10 cellular contexts compared by ENCODE assay signal in the genomic region with DNA sequence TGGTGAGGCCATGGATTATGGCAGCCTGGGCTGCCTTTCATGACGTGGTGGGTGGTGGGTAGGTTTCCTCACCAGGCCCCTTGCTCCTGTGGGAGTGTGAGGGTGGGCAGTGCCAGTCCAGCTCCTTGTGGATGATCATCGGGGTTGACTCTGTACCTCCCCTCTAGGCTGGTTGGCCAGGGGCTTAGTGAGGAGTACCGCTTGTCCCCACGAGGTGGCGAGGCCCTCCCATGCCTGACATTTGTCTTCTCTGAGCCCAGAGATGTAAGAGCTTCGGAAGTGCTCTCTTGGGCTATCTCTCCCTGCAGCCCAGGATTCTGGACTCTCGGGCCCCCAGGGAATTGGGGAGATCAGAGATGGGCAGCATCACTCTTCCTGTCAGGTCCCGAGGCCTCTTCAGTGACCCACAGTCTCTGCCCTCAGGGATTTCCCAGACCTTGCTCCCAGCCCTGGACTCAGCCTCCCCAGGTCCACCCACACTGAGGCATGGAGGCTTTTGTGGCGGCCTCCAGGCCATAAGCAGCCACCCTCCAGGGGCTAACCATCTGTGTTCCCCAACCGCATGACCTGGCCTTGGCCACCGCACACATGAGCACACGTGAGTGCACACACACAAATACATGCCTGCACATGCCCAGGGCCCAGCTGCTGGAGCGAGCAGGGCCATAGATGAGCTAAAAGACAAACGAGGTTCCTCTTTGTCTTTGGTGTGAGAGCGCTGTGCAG. TPM values are rescaled to one million over a fixed set of nuclear protein-coding genes. Genes with fewer than 3 reads are reported as not detected.
A peak's percentile ranks its signal among the peaks of the same experiment; 100 is the strongest.
DNase-seq lines count a peak whose midpoint lies in the region; ATAC-seq and TF ChIP-seq lines count a peak whose summit lies in the region.
"Had no signal": no experiment of that assay in that cellular context is flagged by ENCODE, and none has a peak within 500 bp of the region (broad histone marks: within the 10 kb centered on the region; RNA-seq: fewer than 3 reads in every experiment).

No MANE protein-coding gene starts in this region.

- peaks cover 12% of the 10 kb centered on the region for H3K27me3 ChIP-seq in BJ (ENCODE audit: control insufficient read depth, insufficient read depth, low read length)
- no peaks in the 10 kb centered on the region for H3K27me3 ChIP-seq in foreskin keratinocyte
- H3K27me3 ChIP-seq in psoas muscle (ENCODE audit: insufficient read depth in 3 of 3, low read length in 2 of 3), result peaks cover 0 to 25% (median 4%) of the 10 kb centered on the region in 3 donors
- H3K27me3 ChIP-seq: ovary had no signal

- no peak for TF ChIP-seq POLR2A in GM18505 (IDR thresholded peaks at IDR 0.05; ENCODE audit: borderline replicate concordance, extremely low read depth, insufficient read depth, insufficient read length)

- TF ChIP-seq CTCF in BJ (IDR thresholded peaks at IDR 0.05; ENCODE audit: insufficient read depth, low read depth, low read length) (peak; percentile 85), foreskin keratinocyte (conservative IDR thresholded peaks at IDR 0.05) (peak; percentile 80), psoas muscle (IDR thresholded peaks at IDR 0.05) (peak; percentile 45)
- peak; percentile 21 for TF ChIP-seq CTCF in activated CD8-positive, alpha-beta T cell treated with anti-CD3 and anti-CD28 coated beads for 36 hours (IDR thresholded peaks at IDR 0.05)

- WGBS in psoas muscle, 3 donors, result 48 to 58% (median 56%) methylated on average over 15 of the region's 15 CpGs

- H3K27ac Mint-ChIP-seq in activated CD8-positive, alpha-beta T cell treated with anti-CD3 and anti-CD28 coated beads for 36 hours, result no peak overlapping the region

- ATAC-seq in GM18505 (IDR thresholded peaks at IDR 0.05; ENCODE audit: unreplicated experiment) (peak; percentile 59), HG02852 (IDR thresholded peaks at IDR 0.05; ENCODE audit: unreplicated experiment) (peak; percentile 69), foreskin keratinocyte (peak; percentile 55), psoas muscle (peak in 3 of 4 donors; percentile 43 to 69 (median 48))
- peak; percentile 90 for ATAC-seq in activated CD8-positive, alpha-beta T cell treated with anti-CD3 and anti-CD28 coated beads for 36 hours

- no peak for DNase-seq in BJ (ENCODE audit: low read depth)
- DNase-seq in NCI-H1694 treated with DMSO at 0.1 percent for 48 hours (lab: John Stamatoyannopoulos, UW), result peak; percentile 82
- DNase-seq in activated CD8-positive, alpha-beta T cell treated with anti-CD3 and anti-CD28 coated beads for 36 hours, result peak; percentile 74
- DNase-seq in foreskin keratinocyte, result peak in 1 of 2 donors; percentile 50
- no peak for DNase-seq in psoas muscle
- no peak for DNase-seq in central memory CD4-positive, alpha-beta T cell

- intact Hi-C loops in activated CD8-positive, alpha-beta T cell treated with anti-CD3 and anti-CD28 coated beads for 36 hours (cut with micrococcal nuclease), result loop anchor here (2.0 to 5.0 kb wide), 2 partner anchors 79 to 269 kb away; no protein-coding TSS in a partner anchor
- intact Hi-C loops in psoas muscle (cut with DNase I), result loop anchor here (5.0 to 10.0 kb wide), 3 partner anchors 79 to 281 kb away; no protein-coding TSS in a partner anchor

- no peaks in the 10 kb centered on the region for H3K9me3 Mint-ChIP-seq in activated CD8-positive, alpha-beta T cell treated with anti-CD3 and anti-CD28 coated beads for 36 hours

- peaks cover 9% of the 10 kb centered on the region for H3K36me3 Mint-ChIP-seq in activated CD8-positive, alpha-beta T cell treated with anti-CD3 and anti-CD28 coated beads for 36 hours (ENCODE audit: low read depth)

- H3K36me3 ChIP-seq in BJ (ENCODE audit: control insufficient read depth, insufficient read depth, low read length), result no peaks in the 10 kb centered on the region
- peaks cover 0 to 17% of the 10 kb centered on the region in 2 donors for H3K36me3 ChIP-seq in psoas muscle (ENCODE audit: insufficient read depth in 1 of 2, low read depth in 1 of 2)
- H3K36me3 ChIP-seq: ovary had no signal

- POLR2A ChIA-PET in BJ (lab: Charles Lee), result no interaction called here
- POLR2A ChIA-PET in activated CD8-positive, alpha-beta T cell treated with anti-CD3 and anti-CD28 coated beads for 36 hours (lab: Charles Lee), result interaction anchor here (1.2 to 1.3 kb wide), 2 partner anchors 29 to 80 kb away, joined by 3 read pairs; no protein-coding TSS in a partner anchor

- H3K27me3 Mint-ChIP-seq in activated CD8-positive, alpha-beta T cell treated with anti-CD3 and anti-CD28 coated beads for 36 hours, result peaks cover 39% of the 10 kb centered on the region

- H3K4me3 ChIP-seq in BJ (ENCODE audit: low read depth, low read length) (no peak overlapping the region), psoas muscle (no peak overlapping the region)
- H3K4me3 ChIP-seq: ovary had no signal

- peaks cover 26% of the 10 kb centered on the region for H3K4me1 ChIP-seq in foreskin keratinocyte
- H3K4me1 ChIP-seq in psoas muscle, result peaks cover 10% of the 10 kb centered on the region

- H3K4me1 Mint-ChIP-seq in activated CD8-positive, alpha-beta T cell treated with anti-CD3 and anti-CD28 coated beads for 36 hours (ENCODE audit: low read depth), result peaks cover 2% of the 10 kb centered on the region

- no peaks in the 10 kb centered on the region for H3K9me3 ChIP-seq in psoas muscle
- H3K9me3 ChIP-seq: ovary had no signal

- H3K27ac ChIP-seq in foreskin keratinocyte (no peak overlapping the region), psoas muscle (no peak overlapping the region)
- H3K27ac ChIP-seq: ovary had no signal

- CTCF ChIA-PET in BJ (lab: Yijun Ruan, JAX), result interaction anchor here (0.6 to 8.6 kb wide), 46 partner anchors 9 to 323 kb away, joined by 3 to 144 read pairs (median 5); a partner anchor contains a TSS
- CTCF ChIA-PET in activated CD8-positive, alpha-beta T cell treated with anti-CD3 and anti-CD28 coated beads for 36 hours (lab: Charles Lee), result interaction anchor here (0.8 to 5.0 kb wide), 36 partner anchors 9 to 319 kb away, joined by 3 to 96 read pairs (median 8); a partner anchor contains a TSS

- no peak overlapping the region for H3K4me3 Mint-ChIP-seq in activated CD8-positive, alpha-beta T cell treated with anti-CD3 and anti-CD28 coated beads for 36 hours

RNA-seq across cellular contexts. Expression of a gene that starts 6.5 kb away (rescaled TPM):
- polyA plus RNA-seq in BJ (2011; rRNA removed), result 14.9 and 22.9 TPM in 2 replicates
- 4.9 and 5.8 TPM in 2 replicates for polyA minus RNA-seq in BJ (2011; rRNA and poly(A)+ RNA removed)
- total RNA-seq in activated CD8-positive, alpha-beta T cell treated with anti-CD3 and anti-CD28 coated beads for 36 hours, result 1 to 10 TPM; 7.8 to 9.4 TPM
- 28.2 and 29.0 TPM in 2 replicates for total RNA-seq in foreskin keratinocyte
- 34.4 and 36.1 TPM in 2 replicates for polyA plus RNA-seq in foreskin keratinocyte
- total RNA-seq in psoas muscle, result 10 to 100 TPM; 23.3 to 34.0 (median 29.1) TPM
- polyA plus RNA-seq in psoas muscle, result 10 to 100 TPM; 19.1 to 46.0 (median 39.1) TPM

RNA-seq across cellular contexts. Expression of a gene that starts 23.6 kb away (rescaled TPM):
- not detected in 2 replicates for polyA plus RNA-seq in BJ (2011; rRNA removed)
- polyA minus RNA-seq in BJ (2011; rRNA and poly(A)+ RNA removed), result not detected in 2 replicates
- total RNA-seq in activated CD8-positive, alpha-beta T cell treated with anti-CD3 and anti-CD28 coated beads for 36 hours, result not detected
- not detected in 2 replicates for total RNA-seq in foreskin keratinocyte
- polyA plus RNA-seq in foreskin keratinocyte, result not detected in 2 replicates
- not detected for total RNA-seq in psoas muscle
- polyA plus RNA-seq in psoas muscle, result under 1 TPM in 1 of 3 donors, not detected in 2; 0.01 TPM
- total RNA-seq: T-helper 1 cell treated with Interleukin-12 subunit alpha and Interleukin-12 subunit beta and Interleukin-4 antibody, amounts not matched to agents 30 ng/mL and 1 ng/mL, for 36 hours had no signal

Comparison
In these comparisons a context has a peak if more than half of its experiments do, and no peak if none do; other contexts are left out.
1. DNase-seq: peak in NCI-H1694 treated with DMSO at 0.1 percent for 48 hours (single experiment) and activated CD8-positive, alpha-beta T cell treated with anti-CD3 and anti-CD28 coated beads for 36 hours (single experiment); none in BJ (single experiment), psoas muscle (0 of 2) and central memory CD4-positive, alpha-beta T cell (single experiment).
2. CTCF ChIP-seq: peak in every context shown above with its lines; median percentile 85 in BJ; 80 in foreskin keratinocyte; 45 in psoas muscle; 21 in activated CD8-positive, alpha-beta T cell treated with anti-CD3 and anti-CD28 coated beads for 36 hours.
3. Peak in every context shown above with its lines, with median percentiles within 50 percentile points of each other: ATAC-seq.